ENCODE assay signal across 17 cellular contexts in genomic region chr9:123507992-123508391, GRCh38.
A peak's percentile ranks its signal among the peaks of the same experiment; 100 is the strongest.
DNase-seq lines count a peak whose midpoint lies in the region; ATAC-seq and TF ChIP-seq lines count a peak whose summit lies in the region.
"Had no signal": no experiment of that assay in that cellular context is flagged by ENCODE, and none has a peak within 500 bp of the region (broad histone marks: within the 10 kb centered on the region; RNA-seq: fewer than 3 reads in every experiment).

No MANE protein-coding gene starts in this region.

- TF ChIP-seq CTCF in HFFc6 (IDR thresholded peaks at IDR 0.05) (no peak), mesothelial cell of epicardium (IDR thresholded peaks at IDR 0.05; ENCODE audit: unreplicated experiment) (no peak)

- no peaks in the 10 kb centered on the region for H3K27me3 Mint-ChIP-seq in HFFc6 (ENCODE audit: insufficient read depth)
- no peaks in the 10 kb centered on the region for H3K27me3 Mint-ChIP-seq in mesothelial cell of epicardium (ENCODE audit: low read depth)
- H3K27me3 Mint-ChIP-seq in T-helper 17 cell = no peaks in the 10 kb centered on the region

- H3K4me3 Mint-ChIP-seq in HFFc6 (peak overlapping the region; percentile 70), mesothelial cell of epicardium (peak overlapping the region; percentile 13), T-helper 17 cell (no peak overlapping the region)
- H3K4me3 Mint-ChIP-seq: CD8-positive, alpha-beta memory T cell; neural crest cell had no signal

- ATAC-seq in HG03457 (IDR thresholded peaks at IDR 0.05; ENCODE audit: unreplicated experiment) (no peak), T-helper 17 cell (no peak)

- no peaks in the 10 kb centered on the region for H3K9me3 ChIP-seq in T-helper 17 cell (ENCODE audit: control insufficient read depth, low read length, poor library complexity, severe bottlenecking)
- H3K9me3 ChIP-seq: testis had no signal

- H3K27ac Mint-ChIP-seq in HFFc6 (no peak overlapping the region), mesothelial cell of epicardium (no peak overlapping the region), T-helper 17 cell (no peak overlapping the region)
- H3K27ac Mint-ChIP-seq: CD8-positive, alpha-beta memory T cell had no signal

- H3K4me1 Mint-ChIP-seq in HFFc6 (ENCODE audit: low read depth) = peaks cover 26% of the 10 kb centered on the region
- H3K4me1 Mint-ChIP-seq in mesothelial cell of epicardium = no peaks in the 10 kb centered on the region
- H3K4me1 Mint-ChIP-seq in T-helper 17 cell = peaks cover 2% of the 10 kb centered on the region
- H3K4me1 Mint-ChIP-seq: CD8-positive, alpha-beta memory T cell had no signal

- H3K9me3 Mint-ChIP-seq in HFFc6 (no peaks in the 10 kb centered on the region), mesothelial cell of epicardium (no peaks in the 10 kb centered on the region)
- H3K9me3 Mint-ChIP-seq: CD8-positive, alpha-beta memory T cell; neural crest cell had no signal

- H3K36me3 Mint-ChIP-seq in HFFc6 (ENCODE audit: low read depth) (peaks cover 5% of the 10 kb centered on the region; the same call in 1 of the 2 replicates), mesothelial cell of epicardium (no peaks in the 10 kb centered on the region), T-helper 17 cell (ENCODE audit: low read depth) (peaks cover 8% of the 10 kb centered on the region)

- peak; percentile 44 for DNase-seq in AG08395 (ENCODE audit: low spot score)
- no peak for DNase-seq in HFFc6
- peak; percentile 68 for DNase-seq in fibroblast of peridontal ligament (ENCODE audit: extremely low read depth)
- DNase-seq in mesothelial cell of epicardium (ENCODE audit: low spot score in 2 of 2, unreplicated experiment in 2 of 2) = no peak
- no peak for DNase-seq in islet precursor cell
- DNase-seq in T-helper 17 cell = no peak
- no peak for DNase-seq in NCI-H82 treated with DMSO at 0.1 percent for 48 hours (lab: John Stamatoyannopoulos, UW; ENCODE audit: unreplicated experiment)
- DNase-seq: activated CD8-positive, alpha-beta memory T cell treated with anti-CD3 and anti-CD28 coated beads, Interleukin-2, amount 50 U/mL, for 48 hours; activated gamma-delta T cell treated with Interleukin-2 at 50 U/mL for 16 hours; CD8-positive, alpha-beta memory T cell; DMS53; hippocampal formation; midbrain; NCI-H1930; testis had no signal

Comparison
In these comparisons a context has a peak if more than half of its experiments do, and no peak if none do; other contexts are left out.
1. DNase-seq: peak in AG08395 (single experiment) and fibroblast of peridontal ligament (single experiment); none in HFFc6 (single experiment), mesothelial cell of epicardium (0 of 2), islet precursor cell (single experiment), T-helper 17 cell (0 of 3) and NCI-H82 treated with DMSO at 0.1 percent for 48 hours (single experiment).